31 cellular contexts compared by ENCODE assay signal in the genomic region with DNA sequence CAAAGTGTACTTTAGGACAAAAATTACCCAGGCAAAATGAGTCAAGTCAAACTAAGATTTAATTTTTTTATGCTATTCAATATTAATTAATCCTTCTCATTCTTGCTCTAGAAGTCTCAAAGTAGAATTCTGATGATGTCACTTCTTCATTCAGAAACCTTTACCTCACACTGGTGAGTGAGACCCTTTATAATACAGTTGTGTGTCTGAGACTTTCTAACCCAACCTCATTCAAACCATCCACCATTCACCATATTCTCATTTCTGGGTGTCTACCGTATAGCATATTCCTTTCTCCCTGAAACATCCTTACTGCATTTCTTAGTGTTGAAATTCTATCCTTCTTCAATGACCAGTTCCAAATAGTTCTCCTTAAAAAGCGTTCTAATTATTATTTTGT.
"Had no signal": no experiment of that assay in that cellular context is flagged by ENCODE, and none has a peak within 500 bp of the region (broad histone marks: within the 10 kb centered on the region; RNA-seq: fewer than 3 reads in every experiment).

No MANE protein-coding gene starts in this region.

- H3K27me3 Mint-ChIP-seq: activated CD8-positive, alpha-beta T cell treated with anti-CD3 and anti-CD28 coated beads for 36 hours; activated T-cell treated with anti-CD3 and anti-CD28 coated beads, Interleukin-2, amount 50 U/mL, for 24 hours had no signal

- H3K9me3 Mint-ChIP-seq: activated CD8-positive, alpha-beta T cell treated with anti-CD3 and anti-CD28 coated beads for 36 hours; activated naive CD4-positive, alpha-beta T cell treated with anti-CD3 and anti-CD28 coated beads for 36 hours; activated T-cell treated with anti-CD3 and anti-CD28 coated beads, Interleukin-2, amount 50 U/mL, for 24 hours; activated T-helper 1 cell treated with anti-CD3 and anti-CD28 coated beads, Interleukin-12 subunit alpha, Interleukin-12 subunit beta, Interleukin-2, Interleukin-4 antibody, amounts not matched to agents 30 ng/mL and 10 ng/mL and 1 ng/mL, durations not matched to agents 14 hours and 24 hours and 36 hours had no signal

- ATAC-seq: activated CD8-positive, alpha-beta T cell treated with anti-CD3 and anti-CD28 coated beads for 36 hours; body of pancreas; PC-3; Right ventricle myocardium inferior had no signal

- DNase-seq: activated CD4-positive, alpha-beta T cell treated with anti-CD3 and anti-CD28 coated beads for 1 hour; activated CD4-positive, alpha-beta T cell treated with anti-CD3 and anti-CD28 coated beads for 48 hours; activated CD4-positive, CD25-positive, alpha-beta regulatory T cell; activated CD8-positive, alpha-beta T cell treated with anti-CD3 and anti-CD28 coated beads for 36 hours; activated gamma-delta T cell treated with Interleukin-2 at 50 U/mL for 16 hours; activated naive CD4-positive, alpha-beta T cell treated with anti-CD3 and anti-CD28 coated beads for 36 hours; activated T-cell treated with anti-CD3 and anti-CD28 coated beads, Interleukin-2, amount 50 U/mL, for 24 hours; adrenal gland; body of pancreas; cerebellar nuclear complex; MM.1S; MV-4-11; NCI-H1092; NCI-H1436 treated with DMSO at 0.1 percent for 48 hours; NCI-H1694 treated with DMSO at 0.1 percent for 48 hours; NCI-H2029; NCI-H345; NCI-H524 treated with DMSO at 0.1 percent for 48 hours; NK-92 treated with Interleukin-12 subunit alpha and Interleukin-12 subunit beta, amount 100 ng/mL, for 24 hours; PC-3; Peyer's patch; SIG-M5; SW 1271; T1000; WERI-Rb-1 had no signal

- FAIRE-seq: astrocyte had no signal

- H3K4me3 Mint-ChIP-seq: activated CD8-positive, alpha-beta T cell treated with anti-CD3 and anti-CD28 coated beads for 36 hours; activated naive CD4-positive, alpha-beta T cell treated with anti-CD3 and anti-CD28 coated beads for 36 hours; activated T-cell treated with anti-CD3 and anti-CD28 coated beads, Interleukin-2, amount 50 U/mL, for 24 hours; activated T-helper 1 cell treated with anti-CD3 and anti-CD28 coated beads, Interleukin-12 subunit alpha, Interleukin-12 subunit beta, Interleukin-2, Interleukin-4 antibody, amounts not matched to agents 30 ng/mL and 10 ng/mL and 1 ng/mL, durations not matched to agents 14 hours and 24 hours and 36 hours had no signal

- H3K27ac ChIP-seq: adrenal gland, body of pancreas, breast epithelium, KMS-11, Peyer's patch, RWPE1, WERI-Rb-1 had no signal

- H3K4me3 ChIP-seq: adrenal gland, body of pancreas, breast epithelium, Peyer's patch had no signal

- H3K4me1 ChIP-seq: body of pancreas, breast epithelium, Peyer's patch had no signal

- H3K27me3 ChIP-seq: adrenal gland, body of pancreas, breast epithelium, Peyer's patch had no signal

- H3K9me3 ChIP-seq: adrenal gland, body of pancreas, breast epithelium, Peyer's patch had no signal

- H3K27ac Mint-ChIP-seq: activated CD8-positive, alpha-beta T cell treated with anti-CD3 and anti-CD28 coated beads for 36 hours; activated naive CD4-positive, alpha-beta T cell treated with anti-CD3 and anti-CD28 coated beads for 36 hours; activated T-cell treated with anti-CD3 and anti-CD28 coated beads, Interleukin-2, amount 50 U/mL, for 24 hours; activated T-helper 1 cell treated with anti-CD3 and anti-CD28 coated beads, Interleukin-12 subunit alpha, Interleukin-12 subunit beta, Interleukin-2, Interleukin-4 antibody, amounts not matched to agents 30 ng/mL and 10 ng/mL and 1 ng/mL, durations not matched to agents 14 hours and 24 hours and 36 hours had no signal
